In genomic region chr17:79852748-79853147, GRCh38 we compare ENCODE assay signal across 8 cellular contexts. TPM values are rescaled to one million over a fixed set of nuclear protein-coding genes. Genes with fewer than 3 reads are reported as not detected.
A peak's percentile ranks its signal among the peaks of the same experiment; 100 is the strongest.
DNase-seq lines count a peak whose midpoint lies in the region; ATAC-seq, FAIRE-seq and TF ChIP-seq lines count a peak whose summit lies in the region.

No MANE protein-coding gene starts in this region.

- WGBS in A549 (ENCODE audit: missing lambda C conversion rate), result 8% methylated on average over 5 of the region's 5 CpGs
- WGBS in adrenal gland, 4 donors, result 23 to 27% (median 26%) methylated on average over 5 of the region's 5 CpGs

- intact Hi-C loops in activated T-helper 1 cell treated with anti-CD3 and anti-CD28 coated beads, Interleukin-12 subunit alpha, Interleukin-12 subunit beta, Interleukin-2, Interleukin-4 antibody, amounts not matched to agents 30 ng/mL and 10 ng/mL and 1 ng/mL, durations not matched to agents 14 hours and 24 hours and 36 hours (cut with micrococcal nuclease), result no loop called here
- intact Hi-C loops in adrenal gland (cut with DNase I) (no loop called here), sciatic nerve (cut with DNase I) (no loop called here)

- DNase-seq in A549 (ENCODE audit: low read depth in 1 of 2, low spot score in 1 of 2), result peak in 1 of 2 experiments; percentile 63
- no peak for DNase-seq in activated T-helper 1 cell treated with anti-CD3 and anti-CD28 coated beads, Interleukin-12 subunit alpha, Interleukin-12 subunit beta, Interleukin-2, Interleukin-4 antibody, amounts not matched to agents 30 ng/mL and 10 ng/mL and 1 ng/mL, durations not matched to agents 14 hours and 24 hours and 36 hours (ENCODE audit: low spot score)
- peak; percentile 72 for DNase-seq in kidney tubule cell (ENCODE audit: low spot score)
- no peak for DNase-seq in adrenal gland
- no peak for DNase-seq in sciatic nerve (ENCODE audit: low spot score)

- peak overlapping the region; percentile 75 for H3K4me2 ChIP-seq in A549

- 0 out of 6 replicates have a peak, but pooled peaks of 1 of the 2 experiments have one; percentile 3 for ATAC-seq in A549
- ATAC-seq in GM18868 (IDR thresholded peaks at IDR 0.05; ENCODE audit: unreplicated experiment), result no peak
- ATAC-seq in GM21381 (IDR thresholded peaks at IDR 0.05; ENCODE audit: unreplicated experiment), result no peak
- no peak for ATAC-seq in sciatic nerve

- H3K4me3 ChIP-seq in A549 (no peak overlapping the region; the same call in 2 of the 3 replicates), HEK293 (ENCODE audit: low read depth, low read length) (no peak overlapping the region), adrenal gland (peak overlapping the region in 1 of 4 donors; percentile 32)

- no peak overlapping the region for H3K27ac Mint-ChIP-seq in activated T-helper 1 cell treated with anti-CD3 and anti-CD28 coated beads, Interleukin-12 subunit alpha, Interleukin-12 subunit beta, Interleukin-2, Interleukin-4 antibody, amounts not matched to agents 30 ng/mL and 10 ng/mL and 1 ng/mL, durations not matched to agents 14 hours and 24 hours and 36 hours

- H3K36me3 ChIP-seq in HEK293 (ENCODE audit: control insufficient read depth in 2 of 2, insufficient read depth in 1 of 2, low read length in 2 of 2), result no peaks in the 10 kb centered on the region
- H3K36me3 ChIP-seq in adrenal gland (replicated peaks in 1 of 2), result no peaks in the 10 kb centered on the region

- peak; percentile 83 for FAIRE-seq in A549 (lab: Jason Lieb, UNC)

- no peaks in the 10 kb centered on the region for H3K36me3 Mint-ChIP-seq in activated T-helper 1 cell treated with anti-CD3 and anti-CD28 coated beads, Interleukin-12 subunit alpha, Interleukin-12 subunit beta, Interleukin-2, Interleukin-4 antibody, amounts not matched to agents 30 ng/mL and 10 ng/mL and 1 ng/mL, durations not matched to agents 14 hours and 24 hours and 36 hours (ENCODE audit: low read depth)

- H3K4me1 Mint-ChIP-seq in activated T-helper 1 cell treated with anti-CD3 and anti-CD28 coated beads, Interleukin-12 subunit alpha, Interleukin-12 subunit beta, Interleukin-2, Interleukin-4 antibody, amounts not matched to agents 30 ng/mL and 10 ng/mL and 1 ng/mL, durations not matched to agents 14 hours and 24 hours and 36 hours (ENCODE audit: low read depth), result peaks cover 11% of the 10 kb centered on the region

- no peak for TF ChIP-seq POLR2A in A549 (IDR thresholded peaks at IDR 0.05; ENCODE audit: low read length)
- no peak for TF ChIP-seq POLR2A in adrenal gland (IDR thresholded peaks at IDR 0.05)

- peak overlapping the region; percentile 70 to 83 for H3K27ac ChIP-seq in A549
- no peak overlapping the region for H3K27ac ChIP-seq in HEK293 (ENCODE audit: extremely low read depth, low read depth, low read length)
- H3K27ac ChIP-seq in adrenal gland, result no peak overlapping the region

- H3K27me3 ChIP-seq in adrenal gland, result peaks cover 6% of the 10 kb centered on the region

- TF ChIP-seq RAD21 in A549 (conservative IDR thresholded peaks at IDR 0.05 in 1 of 2, IDR thresholded peaks at IDR 0.05 in 1 of 2), result no peak

- H3K9me3 Mint-ChIP-seq in activated T-helper 1 cell treated with anti-CD3 and anti-CD28 coated beads, Interleukin-12 subunit alpha, Interleukin-12 subunit beta, Interleukin-2, Interleukin-4 antibody, amounts not matched to agents 30 ng/mL and 10 ng/mL and 1 ng/mL, durations not matched to agents 14 hours and 24 hours and 36 hours, result no peaks in the 10 kb centered on the region

- TF ChIP-seq CTCF in A549 (IDR thresholded peaks at IDR 0.05), result no peak
- TF ChIP-seq CTCF in HEK293 (tag by site-specific recombination; IDR thresholded peaks at IDR 0.05), result no peak
- no peak for TF ChIP-seq CTCF in adrenal gland (IDR thresholded peaks at IDR 0.05)

- CTCF ChIA-PET in A549 (lab: Yijun Ruan, JAX), result interaction anchor here (1.0 to 15.4 kb wide), 8 partner anchors 12 to 71 kb away, joined by 3 to 238 read pairs (median 10); partner anchors contain the start of gene CBX4
- CTCF ChIA-PET in HEK293 (lab: Yijun Ruan, JAX), result interaction anchor here (1.0 kb wide), 1 partner anchor 8 kb away, joined by 6 read pairs; no protein-coding TSS in a partner anchor

- TF ChIP-seq EP300 in A549 (IDR thresholded peaks at IDR 0.05), result no peak

- H3K9me3 ChIP-seq in A549 (no peaks in the 10 kb centered on the region), HEK293 (ENCODE audit: control insufficient read depth, insufficient read depth, low read depth, low read length) (no peaks in the 10 kb centered on the region), adrenal gland (replicated peaks in 1 of 3) (no peaks in the 10 kb centered on the region)

- peak overlapping the region; percentile 45 for H3K4me3 Mint-ChIP-seq in activated T-helper 1 cell treated with anti-CD3 and anti-CD28 coated beads, Interleukin-12 subunit alpha, Interleukin-12 subunit beta, Interleukin-2, Interleukin-4 antibody, amounts not matched to agents 30 ng/mL and 10 ng/mL and 1 ng/mL, durations not matched to agents 14 hours and 24 hours and 36 hours

- H3K27me3 Mint-ChIP-seq in activated T-helper 1 cell treated with anti-CD3 and anti-CD28 coated beads, Interleukin-12 subunit alpha, Interleukin-12 subunit beta, Interleukin-2, Interleukin-4 antibody, amounts not matched to agents 30 ng/mL and 10 ng/mL and 1 ng/mL, durations not matched to agents 14 hours and 24 hours and 36 hours (ENCODE audit: insufficient read depth), result peaks cover 6% of the 10 kb centered on the region

- POLR2A ChIA-PET in A549 (lab: Yijun Ruan, JAX), result interaction anchor here (0.9 kb wide), 1 partner anchor 14 kb away, joined by 8 read pairs; the partner anchor contains the start of gene CBX4
- POLR2A ChIA-PET in HEK293 (lab: Yijun Ruan, JAX), result interaction anchor here (0.8 kb wide), 1 partner anchor 13 kb away, joined by 3 read pairs; the partner anchor contains the start of gene CBX4

- peaks cover 33% of the 10 kb centered on the region for H3K4me1 ChIP-seq in A549
- H3K4me1 ChIP-seq in HEK293 (ENCODE audit: control insufficient read depth, insufficient read depth, low read length), result no peaks in the 10 kb centered on the region
- H3K4me1 ChIP-seq in adrenal gland (replicated peaks in 1 of 2), result peaks cover 0 to 4% of the 10 kb centered on the region in 2 donors

TF ChIP-seq in A549, 52 proteins besides CTCF, POLR2A, EP300 and RAD21 (continues in another document):
- TF ChIP-seq MAFK (IDR thresholded peaks at IDR 0.05; ENCODE audit: partially characterized antibody), result no peak
- TF ChIP-seq PHF8 (IDR thresholded peaks at IDR 0.05; ENCODE audit: borderline replicate concordance, low read depth), result no peak
- no peak for TF ChIP-seq FOSB (CRISPR knock-in tag; IDR thresholded peaks at IDR 0.05)
- no peak for TF ChIP-seq EHMT2 (IDR thresholded peaks at IDR 0.05; ENCODE audit: low read depth)
- no peak for TF ChIP-seq HEYL (CRISPR knock-in tag; IDR thresholded peaks at IDR 0.05)
- TF ChIP-seq ESRRA (IDR thresholded peaks at IDR 0.05; ENCODE audit: borderline replicate concordance, low read length), result no peak
- no peak for TF ChIP-seq RARB (CRISPR knock-in tag; IDR thresholded peaks at IDR 0.05)
- no peak for TF ChIP-seq GATA3 (IDR thresholded peaks at IDR 0.05; ENCODE audit: borderline replicate concordance)
- no peak for TF ChIP-seq ZC3H11A (IDR thresholded peaks at IDR 0.05)
- no peak for TF ChIP-seq FOSL2 (IDR thresholded peaks at IDR 0.05)
- no peak for TF ChIP-seq FOSL2 (CRISPR knock-in tag; IDR thresholded peaks at IDR 0.05)

TF ChIP-seq in HEK293, 187 proteins besides CTCF, POLR2A, EP300 and RAD21:
- TF ChIP-seq PRDM4 (tag by site-specific recombination; IDR thresholded peaks at IDR 0.05), result no peak
- peak; percentile 27 for TF ChIP-seq ZNF335 (tag by site-specific recombination; conservative IDR thresholded peaks at IDR 0.05)
TF ChIP-seq in HEK293: peak in this region for 1.

RNA-seq across cellular contexts. Expression of gene CBX4, which starts 13.5 kb away (rescaled TPM):
- polyA plus RNA-seq in A549 (2011; rRNA removed) (21.9 and 34.1 TPM in 2 replicates), A549 (2017; fragmentation: RNase III; extraction: RNeasy Plus Mini Kit Qiagen cat#74134 plus additional on column Dnase treatment) (25.9 to 31.9 TPM (median 31.0 TPM) in 3 replicates), adrenal gland (10 to 100 TPM in 1 of 3 donors, 1 to 10 TPM in 2; 5.4 to 10.1 (median 7.6) TPM)
- polyA plus RNA-seq in A549 (2012; cell fraction: cytosol; rRNA removed), result 31.9 and 46.3 TPM in 2 replicates
- polyA plus RNA-seq in A549 (2012; cell fraction: nucleus; rRNA removed), result 48.9 and 61.8 TPM in 2 replicates
- polyA minus RNA-seq in A549 (2011; rRNA and poly(A)+ RNA removed), result 20.6 and 27.0 TPM in 2 replicates
- 22.4 and 23.8 TPM in 2 replicates for total RNA-seq in activated T-helper 1 cell treated with anti-CD3 and anti-CD28 coated beads, Interleukin-12 subunit alpha, Interleukin-12 subunit beta, Interleukin-2, Interleukin-4 antibody, amounts not matched to agents 30 ng/mL and 10 ng/mL and 1 ng/mL, durations not matched to agents 14 hours and 24 hours and 36 hours
- total RNA-seq in adrenal gland (10 to 100 TPM; 15.1 to 39.3 (median 25.0) TPM), sciatic nerve (16.8 TPM)

RNA-seq across cellular contexts. Expression of gene CBX8, which starts 55.9 kb away (rescaled TPM):
- polyA plus RNA-seq in A549 (2011; rRNA removed), result 1.5 and 2.8 TPM in 2 replicates
- 3.5 and 3.8 TPM in 2 replicates for polyA plus RNA-seq in A549 (2012; cell fraction: cytosol; rRNA removed)
- 4.8 and 7.2 TPM in 2 replicates for polyA plus RNA-seq in A549 (2012; cell fraction: nucleus; rRNA removed)
- 11.0 to 13.1 TPM (median 11.9 TPM) in 3 replicates for polyA plus RNA-seq in A549 (2017; fragmentation: RNase III; extraction: RNeasy Plus Mini Kit Qiagen cat#74134 plus additional on column Dnase treatment)
- 2.5 and 2.8 TPM in 2 replicates for polyA minus RNA-seq in A549 (2011; rRNA and poly(A)+ RNA removed)
- total RNA-seq in activated T-helper 1 cell treated with anti-CD3 and anti-CD28 coated beads, Interleukin-12 subunit alpha, Interleukin-12 subunit beta, Interleukin-2, Interleukin-4 antibody, amounts not matched to agents 30 ng/mL and 10 ng/mL and 1 ng/mL, durations not matched to agents 14 hours and 24 hours and 36 hours, result 6.2 and 6.6 TPM in 2 replicates
- total RNA-seq in adrenal gland, result 10 to 100 TPM in 1 of 8 donors, 1 to 10 TPM in 6, under 1 TPM in 1; 0.85 to 10.6 (median 5.5) TPM
- 1 to 10 TPM; 1.0 to 7.4 (median 4.4) TPM for polyA plus RNA-seq in adrenal gland
- 2.0 TPM for total RNA-seq in sciatic nerve

Comparison
In these comparisons a context has a peak if more than half of its experiments do, and no peak if none do; other contexts are left out.
1. H3K27ac ChIP-seq: peak in A549 (2 of 2); none in HEK293 (single experiment) and adrenal gland (0 of 5).